In the genomic region with DNA sequence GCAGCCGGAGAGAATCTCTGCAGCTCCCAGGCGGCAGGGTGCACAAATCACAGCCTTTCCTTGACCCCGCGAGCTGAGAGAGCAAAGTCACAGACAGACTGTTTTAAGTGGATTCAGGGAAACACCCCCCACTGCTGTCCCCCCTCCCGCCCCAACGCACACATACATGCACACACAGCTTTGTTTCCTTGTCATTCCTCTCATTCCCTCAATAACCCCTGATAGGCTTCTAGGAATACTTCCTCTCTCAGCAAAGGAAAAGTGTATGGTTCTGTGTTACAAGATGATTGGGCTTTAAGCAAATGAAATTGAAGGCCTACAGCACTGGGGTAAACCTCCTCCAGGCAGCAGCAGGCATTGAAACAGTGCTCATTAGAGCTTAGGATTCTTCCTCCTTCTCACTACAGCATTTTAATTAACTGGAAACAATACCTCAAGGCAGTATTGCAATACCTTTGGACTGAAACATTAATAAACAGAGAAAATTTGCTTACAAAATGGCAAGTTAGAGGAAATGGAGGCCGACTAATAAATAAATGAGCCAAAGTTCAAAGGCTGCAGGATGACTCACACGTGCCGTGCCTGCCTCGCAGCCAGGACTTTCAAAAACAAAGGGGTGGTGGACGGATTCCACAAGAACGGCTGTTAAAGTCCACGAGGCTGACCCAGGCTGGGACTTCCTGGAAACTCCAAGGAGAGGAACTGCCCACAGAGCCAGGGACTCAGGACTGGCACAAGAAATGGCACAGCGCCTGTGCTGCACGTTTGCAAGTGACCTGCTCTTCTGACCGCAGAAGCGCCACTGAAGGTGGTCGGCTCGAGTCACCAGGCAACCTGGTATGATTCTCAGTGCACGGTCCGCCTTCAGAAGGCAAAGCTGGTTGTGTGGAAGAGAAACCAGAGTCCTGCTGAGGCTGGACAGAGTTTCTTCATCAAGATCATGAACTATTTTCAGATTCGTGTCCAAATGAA, we compare ENCODE assay signal across 8 cellular contexts.
DNase-seq lines count a peak whose midpoint lies in the region; ATAC-seq lines count a peak whose summit lies in the region.

No MANE protein-coding gene starts in this region.

- H3K4me3 ChIP-seq in esophagus (ENCODE audit: low read depth in 1 of 2, low read length in 2 of 2) (no peak overlapping the region), neuron (ENCODE audit: low read length) (no peak overlapping the region)

- 40 to 46% methylated on average over 22 of the region's 22 CpGs for WGBS in esophagus, 2 donors

- peak; percentile 93 for DNase-seq in EH (ENCODE audit: low read depth)
- DNase-seq in RPMI7951 (ENCODE audit: low read depth), result peak; percentile 85
- DNase-seq in activated T-cell treated with anti-CD3 and anti-CD28 coated beads, Interleukin-2, amount 50 U/mL, for 1 hour, result no peak
- no peak for DNase-seq in stimulated activated CD4-positive, alpha-beta T cell treated with anti-CD3 and anti-CD28 coated beads, Interleukin-4, amount 100 ng/mL, for 4 hours

- H3K27me3 ChIP-seq in esophagus (ENCODE audit: control insufficient read depth in 1 of 2, insufficient read depth in 2 of 2, low read length in 2 of 2), result no peaks in the 10 kb centered on the region
- no peaks in the 10 kb centered on the region for H3K27me3 ChIP-seq in neuron (ENCODE audit: insufficient read depth, low read length)

- H3K4me1 ChIP-seq in esophagus (ENCODE audit: control insufficient read depth in 2 of 2, insufficient read depth in 2 of 2, low read length in 1 of 2) (peaks cover 3 to 15% of the 10 kb centered on the region in 2 donors), neuron (ENCODE audit: insufficient read depth, low read length) (peaks cover 8% of the 10 kb centered on the region)

- ATAC-seq in GM18498 (IDR thresholded peaks at IDR 0.05; ENCODE audit: unreplicated experiment) (no peak), HG03565 (IDR thresholded peaks at IDR 0.05; ENCODE audit: unreplicated experiment) (no peak)

- H2AFZ ChIP-seq in neuron (ENCODE audit: low read depth, low read length), result peak overlapping the region; percentile 0

- H3K36me3 ChIP-seq in esophagus (ENCODE audit: control insufficient read depth in 2 of 2, insufficient read depth in 2 of 2, low read length in 1 of 2) (no peaks in the 10 kb centered on the region), neuron (ENCODE audit: insufficient read depth, low read length) (no peaks in the 10 kb centered on the region)

- peak overlapping the region; percentile 38 to 56 for H3K27ac ChIP-seq in esophagus (ENCODE audit: low read depth in 2 of 2, low read length in 1 of 2)

- no peaks in the 10 kb centered on the region for H3K9me3 ChIP-seq in esophagus (ENCODE audit: control insufficient read depth in 2 of 2, insufficient read depth in 1 of 2, low read depth in 1 of 2, low read length in 1 of 2)
- H3K9me3 ChIP-seq in neuron (ENCODE audit: low read length), result no peaks in the 10 kb centered on the region

Comparison
In these comparisons a context has a peak if more than half of its experiments do, and no peak if none do; other contexts are left out.
1. DNase-seq: peak in EH (single experiment) and RPMI7951 (single experiment); none in activated T-cell treated with anti-CD3 and anti-CD28 coated beads, Interleukin-2, amount 50 U/mL, for 1 hour (single experiment) and stimulated activated CD4-positive, alpha-beta T cell treated with anti-CD3 and anti-CD28 coated beads, Interleukin-4, amount 100 ng/mL, for 4 hours (0 of 2).